10 cellular contexts compared by ENCODE assay signal in genomic region chr2:191318729-191319078, GRCh38.
DNase-seq lines count a peak whose midpoint lies in the region; ATAC-seq and TF ChIP-seq lines count a peak whose summit lies in the region.
"Had no signal": no experiment of that assay in that cellular context is flagged by ENCODE, and none has a peak within 500 bp of the region (broad histone marks: within the 10 kb centered on the region; RNA-seq: fewer than 3 reads in every experiment).

No MANE protein-coding gene starts in this region.

- H3K9me3 ChIP-seq in Peyer's patch = peaks cover 0 to 3% (median 0%) of the 10 kb centered on the region in 4 donors
- H3K9me3 ChIP-seq in osteoblast (ENCODE audit: low read depth, low read length) = no peaks in the 10 kb centered on the region
- H3K9me3 ChIP-seq: gastrocnemius medialis had no signal

- H3K4me3 Mint-ChIP-seq in GM23338 = no peak overlapping the region

- H3K4me1 Mint-ChIP-seq in GM23338 = peaks cover 67% of the 10 kb centered on the region

- H3K4me3 ChIP-seq in GM23338 (no peak overlapping the region), Peyer's patch (no peak overlapping the region), fibroblast of pulmonary artery (replicated peaks; ENCODE audit: low read depth, low read length) (no peak overlapping the region), osteoblast (ENCODE audit: insufficient read depth, low read length) (no peak overlapping the region)
- H3K4me3 ChIP-seq: gastrocnemius medialis had no signal

- no peaks in the 10 kb centered on the region for H3K9me3 Mint-ChIP-seq in GM23338

- H3K27me3 ChIP-seq in GM23338 (ENCODE audit: insufficient read depth) = no peaks in the 10 kb centered on the region
- H3K27me3 ChIP-seq in Peyer's patch = no peaks in the 10 kb centered on the region
- H3K27me3 ChIP-seq in osteoblast (ENCODE audit: insufficient read depth, low read length) = no peaks in the 10 kb centered on the region
- H3K27me3 ChIP-seq: gastrocnemius medialis had no signal

- H3F3A ChIP-seq in GM23338 (replicated peaks; ENCODE audit: low read depth) = no peaks in the 10 kb centered on the region

- H3K4me2 ChIP-seq in GM23338 (peak overlapping the region; percentile 6; the same call in 1 of the 2 replicates), osteoblast (ENCODE audit: insufficient read depth, low read length) (peak overlapping the region; percentile 6)

- H3K36me3 ChIP-seq in GM23338 (ENCODE audit: insufficient read depth) = no peaks in the 10 kb centered on the region
- H3K36me3 ChIP-seq in Peyer's patch = no peaks in the 10 kb centered on the region
- H3K36me3 ChIP-seq in osteoblast (ENCODE audit: insufficient read depth, low read length) = peaks cover 3% of the 10 kb centered on the region
- H3K36me3 ChIP-seq: gastrocnemius medialis had no signal

- peak overlapping the region; percentile 85 for H3K27ac Mint-ChIP-seq in GM23338

- H2AFZ ChIP-seq in GM23338 (no peak overlapping the region), osteoblast (ENCODE audit: low read length) (no peak overlapping the region)

- H3K4me1 ChIP-seq in GM23338 (ENCODE audit: insufficient read depth) (peaks cover 60% of the 10 kb centered on the region), Peyer's patch (peaks cover 0 to 17% (median 3%) of the 10 kb centered on the region in 4 donors), osteoblast (ENCODE audit: insufficient read depth, low read length) (peaks cover 66% of the 10 kb centered on the region)

- TF ChIP-seq CTCF in GM23338 (conservative IDR thresholded peaks at IDR 0.05; ENCODE audit: low read depth in 2 of 2) (no peak), Peyer's patch (IDR thresholded peaks at IDR 0.05) (no peak), fibroblast of pulmonary artery (IDR thresholded peaks at IDR 0.05; ENCODE audit: low read length, missing control alignments) (no peak), osteoblast (IDR thresholded peaks at IDR 0.05; ENCODE audit: extremely low read depth, low read depth, low read length) (no peak)

- 0 out of 2 replicates have a peak overlapping the region, but pooled peaks have one; percentile 12 for H3K27ac ChIP-seq in GM23338 (ENCODE audit: low read depth)
- H3K27ac ChIP-seq in Peyer's patch = peak overlapping the region in 3 of 4 donors; percentile 2 to 73 (median 37)
- peak overlapping the region; percentile 79 for H3K27ac ChIP-seq in osteoblast (ENCODE audit: low read depth, low read length)

- peaks cover 10% of the 10 kb centered on the region; the same call in 2 of the 3 replicates for H3K36me3 Mint-ChIP-seq in GM23338 (ENCODE audit: low read depth)

- peak; percentile 66 for DNase-seq in GM23338 (ENCODE audit: low spot score)
- DNase-seq in Peyer's patch = peak in 2 of 3 donors; percentile 59 to 78
- peak; percentile 67 for DNase-seq in fibroblast of pulmonary artery (ENCODE audit: low read depth)
- no peak for DNase-seq in osteoblast (ENCODE audit: insufficient read length, low spot score, missing footprints)
- DNase-seq: gastrocnemius medialis, NCI-H510A had no signal

- peaks cover 8% of the 10 kb centered on the region; the same call in 1 of the 2 replicates for H3K9me2 ChIP-seq in GM23338 (ENCODE audit: insufficient read depth)

- no peak for TF ChIP-seq POLR2A in Peyer's patch (IDR thresholded peaks at IDR 0.05)

- H4K20me1 ChIP-seq in GM23338 (replicated peaks; ENCODE audit: insufficient read depth) (no peaks in the 10 kb centered on the region; the same call in 1 of the 2 replicates), osteoblast (ENCODE audit: insufficient read depth, low read length) (peaks cover 51% of the 10 kb centered on the region)

- H3K79me2 ChIP-seq in GM23338 (replicated peaks; ENCODE audit: insufficient read depth) (peaks cover 84% of the 10 kb centered on the region), osteoblast (ENCODE audit: insufficient read depth, low read length) (peaks cover 96% of the 10 kb centered on the region)

- ATAC-seq in GM23338 = peak; percentile 92
- ATAC-seq in HG03378 (IDR thresholded peaks at IDR 0.05; ENCODE audit: unreplicated experiment) = no peak
- no peak for ATAC-seq in GM21390 (IDR thresholded peaks at IDR 0.05; ENCODE audit: unreplicated experiment)
- ATAC-seq in HG03280 (IDR thresholded peaks at IDR 0.05; ENCODE audit: unreplicated experiment) = no peak
- ATAC-seq in HG03025 (IDR thresholded peaks at IDR 0.05; ENCODE audit: low FRiP score, unreplicated experiment) = no peak
- ATAC-seq: gastrocnemius medialis had no signal

- H3K27me3 Mint-ChIP-seq in GM23338 (ENCODE audit: insufficient read depth, low read depth, poor library complexity) = no peaks in the 10 kb centered on the region

TF ChIP-seq in GM23338, 12 proteins besides CTCF, POLR2A, EP300 and RAD21 (continues in another document):
- TF ChIP-seq ZNF331 (CRISPR knock-in tag; IDR thresholded peaks at IDR 0.05; ENCODE audit: low read depth) = no peak
- TF ChIP-seq EZH2phosphoT487 (IDR thresholded peaks at IDR 0.05; ENCODE audit: unreplicated experiment) = no peak
- TF ChIP-seq, protein P1, sequence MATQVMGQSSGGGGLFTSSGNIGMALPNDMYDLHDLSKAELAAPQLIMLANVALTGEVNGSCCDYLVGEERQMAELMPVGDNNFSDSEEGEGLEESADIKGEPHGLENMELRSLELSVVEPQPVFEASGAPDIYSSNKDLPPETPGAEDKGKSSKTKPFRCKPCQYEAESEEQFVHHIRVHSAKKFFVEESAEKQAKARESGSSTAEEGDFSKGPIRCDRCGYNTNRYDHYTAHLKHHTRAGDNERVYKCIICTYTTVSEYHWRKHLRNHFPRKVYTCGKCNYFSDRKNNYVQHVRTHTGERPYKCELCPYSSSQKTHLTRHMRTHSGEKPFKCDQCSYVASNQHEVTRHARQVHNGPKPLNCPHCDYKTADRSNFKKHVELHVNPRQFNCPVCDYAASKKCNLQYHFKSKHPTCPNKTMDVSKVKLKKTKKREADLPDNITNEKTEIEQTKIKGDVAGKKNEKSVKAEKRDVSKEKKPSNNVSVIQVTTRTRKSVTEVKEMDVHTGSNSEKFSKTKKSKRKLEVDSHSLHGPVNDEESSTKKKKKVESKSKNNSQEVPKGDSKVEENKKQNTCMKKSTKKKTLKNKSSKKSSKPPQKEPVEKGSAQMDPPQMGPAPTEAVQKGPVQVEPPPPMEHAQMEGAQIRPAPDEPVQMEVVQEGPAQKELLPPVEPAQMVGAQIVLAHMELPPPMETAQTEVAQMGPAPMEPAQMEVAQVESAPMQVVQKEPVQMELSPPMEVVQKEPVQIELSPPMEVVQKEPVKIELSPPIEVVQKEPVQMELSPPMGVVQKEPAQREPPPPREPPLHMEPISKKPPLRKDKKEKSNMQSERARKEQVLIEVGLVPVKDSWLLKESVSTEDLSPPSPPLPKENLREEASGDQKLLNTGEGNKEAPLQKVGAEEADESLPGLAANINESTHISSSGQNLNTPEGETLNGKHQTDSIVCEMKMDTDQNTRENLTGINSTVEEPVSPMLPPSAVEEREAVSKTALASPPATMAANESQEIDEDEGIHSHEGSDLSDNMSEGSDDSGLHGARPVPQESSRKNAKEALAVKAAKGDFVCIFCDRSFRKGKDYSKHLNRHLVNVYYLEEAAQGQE (IDR thresholded peaks at IDR 0.05; ENCODE audit: unreplicated experiment) = no peak
- TF ChIP-seq ZNF114 (CRISPR knock-in tag; IDR thresholded peaks at IDR 0.05) = no peak
- TF ChIP-seq EZH2 (IDR thresholded peaks at IDR 0.05; ENCODE audit: low read depth, unreplicated experiment) = no peak
- no peak for TF ChIP-seq CREB1 (CRISPR knock-in tag; IDR thresholded peaks at IDR 0.05; ENCODE audit: low read depth)
- TF ChIP-seq NANOG (IDR thresholded peaks at IDR 0.05; ENCODE audit: borderline replicate concordance) = no peak
- TF ChIP-seq ETS1 (IDR thresholded peaks at IDR 0.05) = no peak
- TF ChIP-seq POLR2AphosphoS5 (IDR thresholded peaks at IDR 0.05; ENCODE audit: low read depth) = no peak
- TF ChIP-seq STAT1 (IDR thresholded peaks at IDR 0.05; ENCODE audit: unreplicated experiment) = no peak
- TF ChIP-seq JUNB (IDR thresholded peaks at IDR 0.05; ENCODE audit: unreplicated experiment) = no peak

Comparison
In these comparisons a context has a peak if more than half of its experiments do, and no peak if none do; other contexts are left out.
1. H3K27ac ChIP-seq: peak in every context shown above with its lines; median percentile 79 in osteoblast; 37 in Peyer's patch; 12 in GM23338.